ENCODE assay signal across 9 cellular contexts in the genomic region with DNA sequence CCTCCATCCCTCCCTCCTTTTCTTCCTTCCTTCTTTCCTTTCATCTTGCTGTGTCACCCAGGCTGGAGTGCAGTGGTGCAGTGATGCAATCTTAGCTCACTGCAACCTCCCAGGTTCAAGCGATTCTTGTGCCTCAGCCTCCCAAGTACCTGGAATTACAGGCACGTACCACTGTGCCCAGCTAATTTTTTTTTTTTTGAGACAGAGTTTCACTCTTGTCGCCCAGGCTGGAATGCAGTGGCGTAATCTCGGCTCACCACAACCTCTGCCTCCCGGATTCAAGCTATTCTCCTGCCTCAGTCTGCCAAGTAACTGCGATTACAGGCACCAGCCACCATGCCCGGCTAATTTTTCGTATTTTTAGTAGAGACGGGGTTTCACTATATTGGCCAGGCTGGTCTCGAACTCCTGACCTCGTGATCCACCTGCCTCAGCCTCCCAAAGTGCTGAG. TPM values are rescaled to one million over a fixed set of nuclear protein-coding genes. Genes with fewer than 3 reads are reported as not detected.
DNase-seq lines count a peak whose midpoint lies in the region; ATAC-seq and TF ChIP-seq lines count a peak whose summit lies in the region.
"Not testable (repeated sequence)": the region's sequence is repeated elsewhere in the genome, so short reads cannot be mapped to it uniquely, and the experiment has no call there.
"Had no signal": no experiment of that assay in that cellular context is flagged by ENCODE, and none has a peak within 500 bp of the region (broad histone marks: within the 10 kb centered on the region; RNA-seq: fewer than 3 reads in every experiment).

No MANE protein-coding gene starts in this region.

- H2AFZ ChIP-seq in IMR-90 (replicated peaks; ENCODE audit: low read length, poor library complexity); trophoblast cell (ENCODE audit: insufficient read depth, low read length, poor library complexity): not testable (repeated sequence)

- ATAC-seq in IMR-90 (ENCODE audit: low read depth); heart right ventricle: not testable (repeated sequence)

- not testable (repeated sequence) for H3K79me2 ChIP-seq in trophoblast cell (ENCODE audit: control insufficient read depth, insufficient read depth, low read length, poor library complexity)

- H3K4me1 ChIP-seq in IMR-90 (ENCODE audit: control insufficient read depth, insufficient read depth, low read length) (peaks cover 16% of the 10 kb centered on the region), heart right ventricle (peaks cover 6 to 53% (median 26%) of the 10 kb centered on the region in 9 donors), trophoblast cell (ENCODE audit: control insufficient read depth in 1 of 2, insufficient read depth in 2 of 2, low read length in 2 of 2) (peaks cover 11 to 16% of the 10 kb centered on the region in 2 experiments), tibial nerve (peaks cover 0 to 40% (median 29%) of the 10 kb centered on the region in 4 donors)

- intact Hi-C loops in IMR-90 (cut with micrococcal nuclease) = loop anchor here (1.0 to 10.0 kb wide), 3 partner anchors 43 to 135 kb away; no protein-coding TSS in a partner anchor
- intact Hi-C loops in activated T-helper 2 cell treated with anti-CD3 and anti-CD28 coated beads, Interferon-gamma antibody, Interleukin-2, Interleukin-4, amounts not matched to agents 10 μg/mL and 5 μg/mL and 100 μg/mL, durations not matched to agents 14 hours and 24 hours and 36 hours (cut with micrococcal nuclease) = not testable (repeated sequence)
- intact Hi-C loops in heart right ventricle (cut with DNase I) = loop anchor here in 6 of 10 donors (1.0 to 10.0 kb wide), 9 partner anchors 19 to 171 kb away; a partner anchor contains a TSS

- not testable (repeated sequence) for H4K5ac ChIP-seq in IMR-90 (ENCODE audit: low read depth, low read length)

- H2BK20ac ChIP-seq in IMR-90 (ENCODE audit: low read depth, low read length) = not testable (repeated sequence)

- H3K36me3 Mint-ChIP-seq in activated T-helper 2 cell treated with anti-CD3 and anti-CD28 coated beads, Interferon-gamma antibody, Interleukin-2, Interleukin-4, amounts not matched to agents 10 μg/mL and 5 μg/mL and 100 μg/mL, durations not matched to agents 14 hours and 24 hours and 36 hours (ENCODE audit: low read depth) = not testable (repeated sequence)

- not testable (repeated sequence) for H3K4me3 Mint-ChIP-seq in activated T-helper 2 cell treated with anti-CD3 and anti-CD28 coated beads, Interferon-gamma antibody, Interleukin-2, Interleukin-4, amounts not matched to agents 10 μg/mL and 5 μg/mL and 100 μg/mL, durations not matched to agents 14 hours and 24 hours and 36 hours (ENCODE audit: low read depth)

- POLR2A ChIA-PET in IMR-90 (lab: Charles Lee; ENCODE audit: unreplicated experiment) = interaction anchor here (0.6 to 1.9 kb wide), 2 partner anchors 20 to 43 kb away, joined by 3 to 4 read pairs; no protein-coding TSS in a partner anchor

- H3K4me3 ChIP-seq in IMR-90 (ENCODE audit: insufficient read depth, low read depth, low read length); trophoblast cell (ENCODE audit: low read depth, low read length): not testable (repeated sequence)
- H3K4me3 ChIP-seq in epithelial cell of esophagus (ENCODE audit: low read length) (peak overlapping the region; percentile 83), heart right ventricle (peak overlapping the region in 2 of 10 donors; percentile 13 to 83), tibial nerve (peak overlapping the region in 1 of 4 donors; percentile 85)

- H3K4me2 ChIP-seq in IMR-90 (ENCODE audit: low read depth, low read length); trophoblast cell (ENCODE audit: low read length): not testable (repeated sequence)

- H4K8ac ChIP-seq in IMR-90 (ENCODE audit: low read depth in 2 of 2, low read length in 2 of 2); trophoblast cell (ENCODE audit: low read depth, low read length): not testable (repeated sequence)

- not testable (repeated sequence) for TF ChIP-seq EP300 in tibial nerve (IDR thresholded peaks at IDR 0.05)

- H3K18ac ChIP-seq in IMR-90 (ENCODE audit: low read depth, low read length); trophoblast cell (ENCODE audit: low read length): not testable (repeated sequence)

- peaks cover 21% of the 10 kb centered on the region for H3K4me1 Mint-ChIP-seq in activated T-helper 2 cell treated with anti-CD3 and anti-CD28 coated beads, Interferon-gamma antibody, Interleukin-2, Interleukin-4, amounts not matched to agents 10 μg/mL and 5 μg/mL and 100 μg/mL, durations not matched to agents 14 hours and 24 hours and 36 hours (ENCODE audit: low read depth)

- H3K79me1 ChIP-seq in IMR-90 (ENCODE audit: low read depth in 1 of 2, low read length in 2 of 2) (peaks cover 0 to 31% of the 10 kb centered on the region in 2 experiments; a peak in 3 of 4 replicates), trophoblast cell (ENCODE audit: low read length) (peaks cover 10% of the 10 kb centered on the region)

- CTCF ChIA-PET in IMR-90 (lab: Yijun Ruan, JAX) = interaction anchor here (0.7 to 2.8 kb wide), 13 partner anchors 8 to 170 kb away, joined by 3 to 10 read pairs (median 4); a partner anchor contains a TSS

- not testable (repeated sequence) for BruUV-seq in IMR-90 (replicated peaks; lab: Mats Ljungman, UMichigan)

- 72% methylated on average over 3 of the region's 12 CpGs; no CpG with 5 or more reads in 1 of the 2 experiments for WGBS in IMR-90 (ENCODE audit: extremely low coverage in 2 of 2, insufficient read length in 1 of 2), 2 experiments
- 70 to 72% methylated on average over 12 of the region's 12 CpGs for WGBS in heart right ventricle, 2 donors
- no CpG with 5 or more reads among the region's 12 CpGs for WGBS in trophoblast cell (ENCODE audit: extremely low coverage, insufficient coverage, insufficient read length)
- WGBS in tibial nerve, 2 donors = 64 to 73% methylated on average over 12 of the region's 12 CpGs

- H2BK12ac ChIP-seq in trophoblast cell (ENCODE audit: low read length) = not testable (repeated sequence)

- peaks cover 18% of the 10 kb centered on the region for H3K27me3 Mint-ChIP-seq in activated T-helper 2 cell treated with anti-CD3 and anti-CD28 coated beads, Interferon-gamma antibody, Interleukin-2, Interleukin-4, amounts not matched to agents 10 μg/mL and 5 μg/mL and 100 μg/mL, durations not matched to agents 14 hours and 24 hours and 36 hours (ENCODE audit: low read depth)

- not testable (repeated sequence) for H4K12ac ChIP-seq in trophoblast cell (ENCODE audit: low read depth, low read length)

- H2AK9ac ChIP-seq in IMR-90 (replicated peaks; ENCODE audit: low read depth, low read length, poor library complexity) = not testable (repeated sequence)

- H3K9me1 ChIP-seq in IMR-90 (ENCODE audit: insufficient read depth, low read length) = peaks cover 11% of the 10 kb centered on the region

- H2BK5ac ChIP-seq in IMR-90 (ENCODE audit: low read depth, low read length, poor library complexity, severe bottlenecking); trophoblast cell (ENCODE audit: low read depth, low read length, poor library complexity): not testable (repeated sequence)

- not testable (repeated sequence) for H2BK15ac ChIP-seq in IMR-90 (ENCODE audit: low read depth, low read length)

- not testable (repeated sequence) for TF ChIP-seq CTCF in IMR-90 (conservative IDR thresholded peaks at IDR 0.05; ENCODE audit: low read depth, low read length); epithelial cell of esophagus (IDR thresholded peaks at IDR 0.05; ENCODE audit: insufficient read depth, low read depth, low read length, missing control alignments); heart right ventricle (IDR thresholded peaks at IDR 0.05); tibial nerve (IDR thresholded peaks at IDR 0.05)

- in situ Hi-C loops in IMR-90 (cut with MboI; ENCODE audit: low sequenced_read_pairs) = not testable (repeated sequence)

- not testable (repeated sequence) for H3K9me3 Mint-ChIP-seq in activated T-helper 2 cell treated with anti-CD3 and anti-CD28 coated beads, Interferon-gamma antibody, Interleukin-2, Interleukin-4, amounts not matched to agents 10 μg/mL and 5 μg/mL and 100 μg/mL, durations not matched to agents 14 hours and 24 hours and 36 hours

- not testable (repeated sequence) for H3K9ac ChIP-seq in IMR-90 (ENCODE audit: low read depth, low read length); trophoblast cell (ENCODE audit: low read length)

- not testable (repeated sequence) for H2BK120ac ChIP-seq in IMR-90 (ENCODE audit: low read depth, low read length); trophoblast cell (ENCODE audit: insufficient read depth, low read length, poor library complexity)

- not testable (repeated sequence) for TF ChIP-seq RAD21 in IMR-90 (IDR thresholded peaks at IDR 0.05; ENCODE audit: low read length)

- not testable (repeated sequence) for H3K36me3 ChIP-seq in IMR-90 (ENCODE audit: control insufficient read depth, insufficient read depth, low read length); heart right ventricle; trophoblast cell (ENCODE audit: control insufficient read depth in 1 of 2, insufficient read depth in 2 of 2, low read length in 2 of 2); tibial nerve

- not testable (repeated sequence) for H3K9me3 ChIP-seq in IMR-90 (ENCODE audit: control insufficient read depth, insufficient read depth, low read length); heart right ventricle; tibial nerve
- H3K9me3 ChIP-seq in trophoblast cell (ENCODE audit: insufficient read depth, low read depth, low read length) = peaks cover 12% of the 10 kb centered on the region

- not testable (repeated sequence) for TF ChIP-seq POLR2A in IMR-90 (IDR thresholded peaks at IDR 0.05; ENCODE audit: low read depth, low read length); tibial nerve (IDR thresholded peaks at IDR 0.05)

- not testable (repeated sequence) for H2AK5ac ChIP-seq in IMR-90 (ENCODE audit: low read depth, low read length); trophoblast cell (ENCODE audit: low read length)

- peaks cover 11% of the 10 kb centered on the region; the same call in 1 of the 2 replicates for H3K27me3 ChIP-seq in IMR-90 (ENCODE audit: control insufficient read depth, insufficient read depth, low read length)
- H3K27me3 ChIP-seq in heart right ventricle = peaks cover 0 to 23% (median 0%) of the 10 kb centered on the region in 7 donors
- peaks cover 16% of the 10 kb centered on the region for H3K27me3 ChIP-seq in trophoblast cell (ENCODE audit: insufficient read depth, low read length)
- H3K27me3 ChIP-seq in tibial nerve = not testable (repeated sequence)

- DNase-seq in CD1c-positive myeloid dendritic cell (ENCODE audit: extremely low spot score) = peak; percentile 19
- peak; percentile 12 for DNase-seq in IMR-90
- peak; percentile 72 for DNase-seq in OCI-M1 (lab: John Stamatoyannopoulos, UW)
- DNase-seq in activated T-helper 2 cell treated with anti-CD3 and anti-CD28 coated beads, Interferon-gamma antibody, Interleukin-2, Interleukin-4, amounts not matched to agents 10 μg/mL and 5 μg/mL and 100 μg/mL, durations not matched to agents 14 hours and 24 hours and 36 hours (ENCODE audit: low spot score); heart right ventricle; tibial nerve (ENCODE audit: low spot score in 2 of 2): not testable (repeated sequence)
- peak; percentile 70 for DNase-seq in epithelial cell of esophagus (ENCODE audit: low read depth)
- DNase-seq in trophoblast cell = peak; percentile 72 to 87

- H3K4ac ChIP-seq in IMR-90 (ENCODE audit: low read depth, low read length); trophoblast cell (ENCODE audit: low read depth, low read length): not testable (repeated sequence)

- not testable (repeated sequence) for H3K27ac ChIP-seq in IMR-90 (ENCODE audit: insufficient read depth, low read length); trophoblast cell (ENCODE audit: low read depth, low read length)
- H3K27ac ChIP-seq in heart right ventricle = peak overlapping the region in 7 of 10 donors; percentile 23 to 94 (median 88)
- peak overlapping the region in 3 of 4 donors; percentile 92 to 99 (median 98) for H3K27ac ChIP-seq in tibial nerve

- H4K91ac ChIP-seq in IMR-90 (ENCODE audit: insufficient read depth, low read depth, low read length); trophoblast cell (ENCODE audit: low read depth, low read length): not testable (repeated sequence)

- dilution Hi-C loops in IMR-90 (cut with HindIII; ENCODE audit: low sequenced_read_pairs, unreplicated experiment) = not testable (repeated sequence)

- not testable (repeated sequence) for H3K23ac ChIP-seq in IMR-90 (ENCODE audit: low read depth, low read length); trophoblast cell (ENCODE audit: low read length)

- not testable (repeated sequence) for H3K14ac ChIP-seq in IMR-90 (replicated peaks; ENCODE audit: low read depth, low read length); trophoblast cell (ENCODE audit: low read length)

- H4K20me1 ChIP-seq in IMR-90 (ENCODE audit: insufficient read depth, low read length) = not testable (repeated sequence)

- peak overlapping the region; percentile 55 for H3K27ac Mint-ChIP-seq in activated T-helper 2 cell treated with anti-CD3 and anti-CD28 coated beads, Interferon-gamma antibody, Interleukin-2, Interleukin-4, amounts not matched to agents 10 μg/mL and 5 μg/mL and 100 μg/mL, durations not matched to agents 14 hours and 24 hours and 36 hours

- not testable (repeated sequence) for H3K56ac ChIP-seq in IMR-90 (ENCODE audit: extremely low read depth, insufficient read depth, low read length)

RNA-seq across cellular contexts. Expression of a gene that starts 1.9 kb away (rescaled TPM):
- total RNA-seq in IMR-90 (2012; rRNA removed) (65.2 and 67.5 TPM in 2 replicates), heart right ventricle (100 to 1,000 TPM in 3 of 10 donors, 10 to 100 TPM in 7; 70.9 to 144 (median 91.4) TPM), tibial nerve (100 to 1,000 TPM; 219 to 299 (median 244) TPM)
- polyA plus RNA-seq in IMR-90 (2012; rRNA removed) (102 and 113 TPM in 2 replicates), heart right ventricle (100 to 1,000 TPM in 1 of 2 donors, 10 to 100 TPM in 1; 95.8 to 213 TPM)
- polyA plus RNA-seq in IMR-90 (2012; cell fraction: cytosol; rRNA removed) = 102 and 191 TPM in 2 replicates
- polyA plus RNA-seq in IMR-90 (2012; cell fraction: nucleus; rRNA removed; ENCODE audit: low replicate concordance) = 34.9 and 86.3 TPM in 2 replicates
- total RNA-seq in activated T-helper 2 cell treated with anti-CD3 and anti-CD28 coated beads, Interferon-gamma antibody, Interleukin-2, Interleukin-4, amounts not matched to agents 10 μg/mL and 5 μg/mL and 100 μg/mL, durations not matched to agents 14 hours and 24 hours and 36 hours = 10.4 and 11.3 TPM in 2 replicates
- 69.2 and 70.1 TPM in 2 replicates for polyA plus RNA-seq in trophoblast cell (2013)

RNA-seq across cellular contexts. Expression of a gene that starts 3.2 kb away (rescaled TPM):
- total RNA-seq in IMR-90 (2012; rRNA removed) (0.72 and 0.83 TPM in 2 replicates), heart right ventricle (1 to 10 TPM; 3.0 to 6.6 (median 4.9) TPM), tibial nerve (10 to 100 TPM; 14.9 to 24.0 (median 19.7) TPM)
- polyA plus RNA-seq in IMR-90 (2012; rRNA removed) (0.59 and 0.91 TPM in 2 replicates), heart right ventricle (10 to 100 TPM in 1 of 2 donors, 1 to 10 TPM in 1; 3.2 to 13.8 TPM)
- 0.50 and 1.9 TPM in 2 replicates for polyA plus RNA-seq in IMR-90 (2012; cell fraction: cytosol; rRNA removed)
- 2.4 and 2.6 TPM in 2 replicates for polyA plus RNA-seq in IMR-90 (2012; cell fraction: nucleus; rRNA removed; ENCODE audit: low replicate concordance)
- 0.30 and 0.57 TPM in 2 replicates for total RNA-seq in activated T-helper 2 cell treated with anti-CD3 and anti-CD28 coated beads, Interferon-gamma antibody, Interleukin-2, Interleukin-4, amounts not matched to agents 10 μg/mL and 5 μg/mL and 100 μg/mL, durations not matched to agents 14 hours and 24 hours and 36 hours
- 0.30 and 0.33 TPM in 2 replicates for polyA plus RNA-seq in trophoblast cell (2013)
- total RNA-seq: lung microvascular endothelial cell had no signal

RNA-seq across cellular contexts. Expression of a gene that starts 19.5 kb away (rescaled TPM):
- total RNA-seq in IMR-90 (2012; rRNA removed) (23.3 and 25.6 TPM in 2 replicates), heart right ventricle (10 to 100 TPM; 19.4 to 37.5 (median 27.4) TPM), tibial nerve (10 to 100 TPM; 15.6 to 23.4 (median 19.9) TPM)
- polyA plus RNA-seq in IMR-90 (2012; rRNA removed) (17.9 and 20.5 TPM in 2 replicates), heart right ventricle (10 to 100 TPM; 35.3 to 35.6 TPM)
- 11.3 and 12.1 TPM in 2 replicates for polyA plus RNA-seq in IMR-90 (2012; cell fraction: cytosol; rRNA removed)
- polyA plus RNA-seq in IMR-90 (2012; cell fraction: nucleus; rRNA removed; ENCODE audit: low replicate concordance) = 9.0 and 10.8 TPM in 2 replicates
- 12.5 and 13.1 TPM in 2 replicates for total RNA-seq in activated T-helper 2 cell treated with anti-CD3 and anti-CD28 coated beads, Interferon-gamma antibody, Interleukin-2, Interleukin-4, amounts not matched to agents 10 μg/mL and 5 μg/mL and 100 μg/mL, durations not matched to agents 14 hours and 24 hours and 36 hours
- 30.6 and 31.9 TPM in 2 replicates for polyA plus RNA-seq in trophoblast cell (2013)

RNA-seq across cellular contexts. Expression of a gene that starts 37.8 kb away (rescaled TPM):
- total RNA-seq in IMR-90 (2012; rRNA removed) (25.6 and 27.4 TPM in 2 replicates), heart right ventricle (10 to 100 TPM in 3 of 10 donors, 1 to 10 TPM in 7; 6.3 to 16.8 (median 8.4) TPM), tibial nerve (10 to 100 TPM; 18.9 to 22.2 (median 20.4) TPM)
- polyA plus RNA-seq in IMR-90 (2012; rRNA removed) (21.1 and 29.5 TPM in 2 replicates), heart right ventricle (10 to 100 TPM; 13.4 to 35.8 TPM)
- polyA plus RNA-seq in IMR-90 (2012; cell fraction: cytosol; rRNA removed) = 44.7 and 59.8 TPM in 2 replicates
- polyA plus RNA-seq in IMR-90 (2012; cell fraction: nucleus; rRNA removed; ENCODE audit: low replicate concordance) = 12.6 and 23.7 TPM in 2 replicates
- 17.5 and 18.1 TPM in 2 replicates for total RNA-seq in activated T-helper 2 cell treated with anti-CD3 and anti-CD28 coated beads, Interferon-gamma antibody, Interleukin-2, Interleukin-4, amounts not matched to agents 10 μg/mL and 5 μg/mL and 100 μg/mL, durations not matched to agents 14 hours and 24 hours and 36 hours
- 9.6 and 10.1 TPM in 2 replicates for polyA plus RNA-seq in trophoblast cell (2013)

RNA-seq across cellular contexts. Expression of a gene that starts 50.4 kb away (rescaled TPM):
- total RNA-seq in IMR-90 (2012; rRNA removed) (0.83 and 0.90 TPM in 2 replicates), heart right ventricle (1 to 10 TPM; 1.7 to 3.8 (median 2.7) TPM), tibial nerve (100 to 1,000 TPM; 454 to 667 (median 548) TPM)
- polyA plus RNA-seq in IMR-90 (2012; rRNA removed) (1.7 and 1.8 TPM in 2 replicates), heart right ventricle (1 to 10 TPM; 2.4 to 2.7 TPM)
- polyA plus RNA-seq in IMR-90 (2012; cell fraction: cytosol; rRNA removed) = 1.5 and 1.8 TPM in 2 replicates
- polyA plus RNA-seq in IMR-90 (2012; cell fraction: nucleus; rRNA removed; ENCODE audit: low replicate concordance) = 1.7 and 2.9 TPM in 2 replicates
- total RNA-seq in activated T-helper 2 cell treated with anti-CD3 and anti-CD28 coated beads, Interferon-gamma antibody, Interleukin-2, Interleukin-4, amounts not matched to agents 10 μg/mL and 5 μg/mL and 100 μg/mL, durations not matched to agents 14 hours and 24 hours and 36 hours = 0.83 and 0.87 TPM in 2 replicates
- polyA plus RNA-seq in trophoblast cell (2013) = 1.9 and 2.0 TPM in 2 replicates
